9 cellular contexts compared by ENCODE assay signal in the genomic region with DNA sequence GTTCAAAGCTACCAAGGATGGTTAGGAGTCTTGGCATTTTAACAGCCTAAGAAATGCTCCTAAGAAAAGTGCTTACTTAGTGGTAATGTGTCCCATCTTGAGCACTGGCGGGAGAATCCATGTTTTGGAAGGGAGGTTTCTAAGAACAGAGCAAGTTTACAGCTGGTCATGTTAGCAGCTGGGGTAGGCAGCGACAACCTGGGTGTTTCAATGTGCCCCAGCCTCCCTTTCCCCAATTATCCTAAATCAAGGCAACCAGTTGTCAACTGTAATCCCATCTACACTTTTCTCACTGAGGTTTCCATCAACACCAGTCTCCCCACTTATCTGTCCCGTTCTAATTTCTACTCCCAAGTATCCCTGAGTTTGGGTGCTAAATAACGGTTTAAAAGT. TPM values are rescaled to one million over a fixed set of nuclear protein-coding genes. Genes with fewer than 3 reads are reported as not detected.
A peak's percentile ranks its signal among the peaks of the same experiment; 100 is the strongest.
DNase-seq lines count a peak whose midpoint lies in the region; ATAC-seq, FAIRE-seq and TF ChIP-seq lines count a peak whose summit lies in the region.
"Had no signal": no experiment of that assay in that cellular context is flagged by ENCODE, and none has a peak within 500 bp of the region (broad histone marks: within the 10 kb centered on the region; RNA-seq: fewer than 3 reads in every experiment).

No MANE protein-coding gene starts in this region.

- H3K36me3 ChIP-seq in HUES64 (ENCODE audit: insufficient read depth, low read length) (peaks cover 2% of the 10 kb centered on the region; the same call in 1 of the 2 replicates), hepatocyte (replicated peaks; ENCODE audit: insufficient read depth, low read depth) (no peaks in the 10 kb centered on the region), small intestine (ENCODE audit: control insufficient read depth in 2 of 2, insufficient read depth in 2 of 2, low read length in 2 of 2) (no peaks in the 10 kb centered on the region)
- H3K36me3 ChIP-seq: ovary had no signal

- peaks cover 29% of the 10 kb centered on the region for H3K79me2 ChIP-seq in hepatocyte

- CTCF ChIA-PET in activated B cell treated with CpG ODN at 0.5 μM for 24 hours (lab: Charles Lee): no interaction called here

- POLR2A ChIA-PET in activated B cell treated with CpG ODN at 0.5 μM for 24 hours (lab: Charles Lee): no interaction called here

- H3K36me3 Mint-ChIP-seq in activated B cell treated with CpG ODN at 0.5 μM for 24 hours (ENCODE audit: low read depth): no peaks in the 10 kb centered on the region

- peaks cover 32% of the 10 kb centered on the region for H3K4me1 Mint-ChIP-seq in activated B cell treated with CpG ODN at 0.5 μM for 24 hours

- no peaks in the 10 kb centered on the region for H3K9me3 Mint-ChIP-seq in activated B cell treated with CpG ODN at 0.5 μM for 24 hours

- H3K4me1 ChIP-seq in HUES64 (ENCODE audit: insufficient read depth, low read length): peaks cover 17% of the 10 kb centered on the region
- peaks cover 8% of the 10 kb centered on the region for H3K4me1 ChIP-seq in hepatocyte (ENCODE audit: insufficient read depth)
- H3K4me1 ChIP-seq in small intestine (ENCODE audit: control insufficient read depth in 2 of 2, insufficient read depth in 1 of 2, low read depth in 1 of 2, low read length in 1 of 2): peaks cover 0 to 2% of the 10 kb centered on the region in 2 donors

- H3K4me3 Mint-ChIP-seq in activated B cell treated with CpG ODN at 0.5 μM for 24 hours: peak overlapping the region; percentile 60

- TF ChIP-seq CTCF in activated B cell treated with CpG ODN at 0.5 μM for 24 hours (IDR thresholded peaks at IDR 0.05): no peak
- no peak for TF ChIP-seq CTCF in hepatocyte (IDR thresholded peaks at IDR 0.05; ENCODE audit: poor library complexity)

- no peak overlapping the region for H3K27ac Mint-ChIP-seq in activated B cell treated with CpG ODN at 0.5 μM for 24 hours

- FAIRE-seq in small intestine (lab: Jason Lieb, UNC): no peak
- FAIRE-seq: RCC 7860 had no signal

- H3K9me3 ChIP-seq in HUES64 (ENCODE audit: insufficient read depth, low read depth, low read length) (no peaks in the 10 kb centered on the region), hepatocyte (ENCODE audit: low read depth) (no peaks in the 10 kb centered on the region), small intestine (ENCODE audit: control insufficient read depth, low read depth) (no peaks in the 10 kb centered on the region)
- H3K9me3 ChIP-seq: ovary had no signal

- peak overlapping the region; percentile 95 for H3K4me2 ChIP-seq in hepatocyte

- intact Hi-C loops in activated B cell treated with CpG ODN at 0.5 μM for 24 hours (cut with micrococcal nuclease): loop anchor here (2.0 to 10.0 kb wide), 2 partner anchors 241 to 461 kb away; a partner anchor contains a TSS

- no peak for ATAC-seq in activated B cell treated with CpG ODN at 0.5 μM for 24 hours (ENCODE audit: low read depth)

- peaks cover 8% of the 10 kb centered on the region for H4K20me1 ChIP-seq in hepatocyte (ENCODE audit: insufficient read depth, poor library complexity, severe bottlenecking)

- no peak overlapping the region for H3K27ac ChIP-seq in HUES64 (ENCODE audit: low read depth, low read length)
- peak overlapping the region; percentile 100 for H3K27ac ChIP-seq in hepatocyte
- H3K27ac ChIP-seq in small intestine (ENCODE audit: low read depth in 1 of 2, low read length in 1 of 2): peak overlapping the region; percentile 96 to 100

- no peak overlapping the region for H2AFZ ChIP-seq in hepatocyte

- peaks cover 42% of the 10 kb centered on the region for H3K27me3 Mint-ChIP-seq in activated B cell treated with CpG ODN at 0.5 μM for 24 hours

- 90% methylated on average over 4 of the region's 4 CpGs for WGBS in HUES64
- WGBS in hepatocyte (ENCODE audit: low lambda C conversion rate, missing lambda C conversion rate): 94% methylated on average over 4 of the region's 4 CpGs
- 86 to 92% (median 92%) methylated on average over 4 of the region's 4 CpGs for WGBS in small intestine, 3 donors

- H3K27me3 ChIP-seq in HUES64 (ENCODE audit: insufficient read depth, low read length) (peaks cover 11% of the 10 kb centered on the region; the same call in 1 of the 2 replicates), hepatocyte (no peaks in the 10 kb centered on the region), small intestine (ENCODE audit: control insufficient read depth in 2 of 2, insufficient read depth in 2 of 2, low read length in 2 of 2) (no peaks in the 10 kb centered on the region)
- H3K27me3 ChIP-seq: ovary had no signal

- H3K9ac ChIP-seq in HUES64 (ENCODE audit: low read depth, low read length): no peak overlapping the region

- H3K9me2 ChIP-seq in hepatocyte (replicated peaks; ENCODE audit: insufficient read depth): no peaks in the 10 kb centered on the region

- H3K4me3 ChIP-seq in HUES64 (ENCODE audit: low read length) (peak overlapping the region; percentile 87), hepatocyte (no peak overlapping the region), small intestine (ENCODE audit: low read depth in 1 of 2, low read length in 2 of 2) (no peak overlapping the region)

- DNase-seq in activated B cell treated with CpG ODN at 0.5 μM for 24 hours: no peak
- DNase-seq in hepatocyte (ENCODE audit: low spot score): no peak
- DNase-seq in small intestine: no peak
- DNase-seq in DMS 273 treated with DMSO at 0.1 percent for 48 hours (lab: John Stamatoyannopoulos, UW): no peak
- no peak for DNase-seq in cerebellar cortex (ENCODE audit: low spot score)
- DNase-seq in SKM-1 treated with dmso at 0.1 percent for 144 hours (lab: John Stamatoyannopoulos, UW; ENCODE audit: unreplicated experiment): no peak

RNA-seq across cellular contexts. Expression of a gene that starts 1.7 kb away (rescaled TPM):
- polyA plus RNA-seq in HUES64 (2013, experiment 1 of 2): 21.8 TPM
- polyA plus RNA-seq in HUES64 (2013, experiment 2 of 2): 23.0 TPM
- not detected in 2 replicates for total RNA-seq in activated B cell treated with CpG ODN at 0.5 μM for 24 hours
- 51.5 and 52.6 TPM in 2 replicates for total RNA-seq in hepatocyte
- polyA plus RNA-seq in hepatocyte: 19.2 and 21.0 TPM in 2 replicates
- 10 to 100 TPM in 2 of 3 donors, 1 to 10 TPM in 1; 6.3 to 18.7 (median 12.7) TPM for polyA plus RNA-seq in small intestine

Comparison
In these comparisons a context has a peak if more than half of its experiments do, and no peak if none do; other contexts are left out.
1. RNA of a gene that starts 1.7 kb away (total RNA-seq): 51.5 to 52.6 TPM in hepatocyte; not detected in activated B cell treated with CpG ODN at 0.5 μM for 24 hours; every median in the first group is over 10 times any median in the second.